Comparison of ENCODE assay signal across 8 cellular contexts in the genomic region with DNA sequence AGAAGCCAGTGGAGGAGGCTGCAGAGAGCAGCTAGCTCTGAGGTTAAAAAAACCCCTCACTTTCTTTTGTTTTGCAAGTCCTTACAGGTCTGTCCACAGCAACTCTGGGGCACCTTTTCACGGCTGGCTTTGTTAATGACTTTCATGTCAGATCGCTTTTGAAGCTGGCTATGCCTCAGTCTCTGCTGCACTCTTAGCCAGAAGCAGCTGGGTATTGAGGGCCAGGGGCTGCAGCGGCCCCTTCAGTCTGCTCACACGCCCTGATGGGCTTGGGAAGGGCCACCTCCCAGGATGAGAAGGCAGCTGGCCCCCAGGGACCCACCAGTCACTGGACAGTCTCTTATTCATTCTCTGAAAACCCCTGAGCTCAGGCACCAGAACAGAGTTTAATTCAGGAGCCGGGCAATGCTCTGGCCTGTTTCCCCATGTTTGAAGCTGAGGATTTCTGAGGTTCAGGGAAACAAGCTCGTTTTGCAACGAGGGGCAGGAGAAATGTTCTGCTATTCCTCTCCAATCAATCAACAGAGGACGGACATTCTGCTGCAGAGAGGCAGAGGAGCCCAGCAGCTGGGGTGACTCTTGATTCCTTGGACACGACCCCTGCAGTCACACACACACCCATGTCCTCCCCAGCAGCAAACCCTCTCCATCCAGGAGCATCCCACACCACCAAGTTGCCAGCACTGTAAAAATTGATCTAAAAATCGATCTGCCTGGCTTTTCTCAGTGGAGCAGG. TPM values are rescaled to one million over a fixed set of nuclear protein-coding genes. Genes with fewer than 3 reads are reported as not detected.
DNase-seq lines count a peak whose midpoint lies in the region; ATAC-seq and TF ChIP-seq lines count a peak whose summit lies in the region.

No MANE protein-coding gene starts in this region.

- H3K4me3 ChIP-seq in BLaER1 (peak overlapping the region; percentile 64), ectodermal cell (ENCODE audit: insufficient read depth, low read depth, low read length) (peak overlapping the region; percentile 11), neutrophil (ENCODE audit: low read depth in 1 of 2, low read length in 1 of 2) (peak overlapping the region; percentile 46 to 64)
- peak overlapping the region; percentile 56 for H3K4me3 ChIP-seq in Jurkat, Clone E6-1 (ENCODE audit: low read length)

- WGBS in ectodermal cell, 2 experiments, result 28 to 29% methylated on average over 10 of the region's 10 CpGs

- peak overlapping the region; percentile 82 for H3K27ac ChIP-seq in BLaER1
- peak overlapping the region; percentile 93 for H3K27ac ChIP-seq in ectodermal cell (ENCODE audit: insufficient read depth, low read depth, low read length, poor library complexity, severe bottlenecking)
- H3K27ac ChIP-seq in neutrophil, result peak overlapping the region; percentile 98

- H3K4me1 ChIP-seq in BLaER1 (peaks cover 89% of the 10 kb centered on the region), ectodermal cell (ENCODE audit: control insufficient read depth, insufficient read depth, low read length) (peaks cover 73% of the 10 kb centered on the region), neutrophil (ENCODE audit: control insufficient read depth in 1 of 2, insufficient read depth in 1 of 2, low read depth in 1 of 2, low read length in 1 of 2) (peaks cover 65 to 67% of the 10 kb centered on the region in 2 experiments)

- H3K27me3 ChIP-seq in BLaER1, result no peaks in the 10 kb centered on the region
- no peaks in the 10 kb centered on the region for H3K27me3 ChIP-seq in ectodermal cell (ENCODE audit: control insufficient read depth, insufficient read depth, low read length, poor library complexity, severe bottlenecking)
- H3K27me3 ChIP-seq in neutrophil, result peaks cover 23% of the 10 kb centered on the region

- H3K9ac ChIP-seq in BLaER1, result peak overlapping the region; percentile 68

- H4K20me1 ChIP-seq in BLaER1, result no peaks in the 10 kb centered on the region

- no peak for DNase-seq in Jurkat, Clone E6-1 (ENCODE audit: low read depth, low spot score)
- DNase-seq in hepatic stellate cell (ENCODE audit: low spot score) (no peak), LoVo (ENCODE audit: low spot score) (no peak)
- DNase-seq in stimulated activated CD4-positive, alpha-beta T cell treated with anti-CD3 and anti-CD28 coated beads, Interleukin-4, amount 100 ng/mL, for 1 hour, result no peak

- TF ChIP-seq CTCF in neutrophil (IDR thresholded peaks at IDR 0.05), result no peak

- H3K9me3 ChIP-seq in BLaER1 (no peaks in the 10 kb centered on the region), ectodermal cell (ENCODE audit: control insufficient read depth, low read length) (no peaks in the 10 kb centered on the region), neutrophil (no peaks in the 10 kb centered on the region)

- no peaks in the 10 kb centered on the region for H3K36me3 ChIP-seq in BLaER1
- H3K36me3 ChIP-seq in ectodermal cell (ENCODE audit: control insufficient read depth, insufficient read depth, low read length), result no peaks in the 10 kb centered on the region
- no peaks in the 10 kb centered on the region for H3K36me3 ChIP-seq in neutrophil

- ATAC-seq in HG03342 (IDR thresholded peaks at IDR 0.05; ENCODE audit: unreplicated experiment), result no peak

- H3K4me2 ChIP-seq in BLaER1, result peak overlapping the region; percentile 94

RNA-seq across cellular contexts. Expression of gene TRIM8, which starts 31.0 kb away (rescaled TPM):
- polyA plus RNA-seq in Jurkat, Clone E6-1 (2012; ENCODE audit: insufficient read depth, insufficient read length), result 42.6 TPM
- 61.1 TPM for polyA plus RNA-seq in ectodermal cell (2013, experiment 1 of 4)
- polyA plus RNA-seq in ectodermal cell (2013, experiment 2 of 4), result 59.1 TPM
- polyA plus RNA-seq in ectodermal cell (2013, experiment 3 of 4), result 48.5 TPM
- 46.9 TPM for polyA plus RNA-seq in ectodermal cell (2013, experiment 4 of 4)

RNA-seq across cellular contexts. Expression of gene ARL3, which starts 38.9 kb away (rescaled TPM):
- 12.0 TPM for polyA plus RNA-seq in Jurkat, Clone E6-1 (2012; ENCODE audit: insufficient read depth, insufficient read length)
- polyA plus RNA-seq in ectodermal cell (2013, experiment 1 of 4), result 33.9 TPM
- 36.4 TPM for polyA plus RNA-seq in ectodermal cell (2013, experiment 2 of 4)
- 32.3 TPM for polyA plus RNA-seq in ectodermal cell (2013, experiment 3 of 4)
- polyA plus RNA-seq in ectodermal cell (2013, experiment 4 of 4), result 36.7 TPM

RNA-seq across cellular contexts. Expression of gene SFXN2, which starts 39.1 kb away (rescaled TPM):
- polyA plus RNA-seq in Jurkat, Clone E6-1 (2012; ENCODE audit: insufficient read depth, insufficient read length), result 17.7 TPM
- polyA plus RNA-seq in ectodermal cell (2013, experiment 1 of 4), result 22.1 TPM
- 20.1 TPM for polyA plus RNA-seq in ectodermal cell (2013, experiment 2 of 4)
- 9.4 TPM for polyA plus RNA-seq in ectodermal cell (2013, experiment 3 of 4)
- polyA plus RNA-seq in ectodermal cell (2013, experiment 4 of 4), result 11.0 TPM

Comparison
In these comparisons a context has a peak if more than half of its experiments do, and no peak if none do; other contexts are left out.
1. H3K4me3 ChIP-seq: peak in every context shown above with its lines; median percentile 64 in BLaER1; 56 in Jurkat, Clone E6-1; 55 in neutrophil; 11 in ectodermal cell.